Comparison of ENCODE assay signal across 1 cellular context in the genomic region with DNA sequence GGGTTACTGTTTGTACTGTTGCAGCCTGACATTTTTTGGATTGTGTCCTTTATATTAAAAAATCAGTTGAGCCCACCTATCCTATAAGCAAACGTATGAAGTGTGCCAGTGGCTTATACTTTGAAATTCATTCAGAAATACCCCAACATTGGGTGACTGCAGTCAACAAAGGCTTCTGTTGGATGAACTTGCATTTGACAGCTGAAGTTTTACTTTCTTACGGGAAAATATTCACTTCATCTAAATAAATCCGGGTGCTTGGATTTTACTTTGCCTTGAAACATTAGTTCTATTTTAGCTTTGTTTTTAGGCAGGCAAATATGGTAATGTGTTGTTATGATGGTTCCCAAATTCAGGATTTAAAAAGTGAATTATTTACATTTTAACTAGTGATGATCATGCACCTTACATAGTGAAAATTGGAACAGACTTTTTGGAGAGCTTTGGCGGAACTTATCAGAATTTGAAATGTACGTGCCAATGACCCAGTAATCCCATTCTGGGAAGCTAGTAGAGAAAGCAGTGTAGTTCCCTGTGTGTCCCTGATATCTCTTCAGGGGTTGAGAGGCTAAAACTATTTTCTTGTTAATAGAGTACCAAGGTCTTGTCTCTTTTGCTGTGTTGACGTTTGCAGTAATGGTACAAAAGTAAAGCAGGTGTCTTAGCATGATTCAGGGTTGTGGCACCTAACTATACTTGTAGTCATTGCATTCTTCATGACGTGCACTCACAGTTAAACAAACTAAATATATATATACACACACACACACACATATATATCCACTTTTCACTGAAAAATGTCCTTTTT.
A peak's percentile ranks its signal among the peaks of the same experiment; 100 is the strongest.
TF ChIP-seq lines count a peak whose summit lies in the region.

No MANE protein-coding gene starts in this region.

TF ChIP-seq in K562, 482 proteins besides CTCF, POLR2A, EP300 and RAD21:
- TF ChIP-seq SAP30 (IDR thresholded peaks at IDR 0.05; ENCODE audit: borderline replicate concordance, insufficient read depth, low read depth, low read length, poor library complexity, severe bottlenecking), result peak; percentile 31
- TF ChIP-seq EWSR1 (IDR thresholded peaks at IDR 0.05; ENCODE audit: borderline replicate concordance, low read depth, partially characterized antibody), result no peak
- peak; percentile 76; the same call in 1 of the 2 replicates for TF ChIP-seq NFATC3 (IDR thresholded peaks at IDR 0.05)
